ENCODE assay signal across 16 cellular contexts in the genomic region with DNA sequence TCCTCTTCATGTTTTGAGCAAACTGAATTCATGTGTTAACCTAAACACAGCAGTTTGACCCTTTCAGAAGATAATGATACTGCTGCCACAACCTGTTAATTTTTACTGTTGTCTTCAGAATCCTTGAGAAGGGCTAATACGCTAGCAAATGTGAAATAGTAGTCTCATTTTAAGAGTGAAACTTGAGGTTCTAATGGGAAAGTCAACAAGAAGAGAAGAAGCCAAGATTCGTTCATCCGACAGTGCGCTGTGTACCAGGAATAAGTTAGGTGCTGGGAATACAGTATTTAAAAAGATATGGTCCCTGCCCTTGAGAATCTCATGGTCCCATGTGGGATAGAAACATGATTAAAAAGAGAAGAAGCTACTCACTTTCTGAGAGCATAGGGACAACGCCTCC.
"Had no signal": no experiment of that assay in that cellular context is flagged by ENCODE, and none has a peak within 500 bp of the region (broad histone marks: within the 10 kb centered on the region; RNA-seq: fewer than 3 reads in every experiment).

No MANE protein-coding gene starts in this region.

- H3K36me3 ChIP-seq: adrenal gland, cardiac muscle cell, right atrium auricular region, transverse colon had no signal

- H3K9me3 Mint-ChIP-seq: activated naive CD4-positive, alpha-beta T cell treated with anti-CD3 and anti-CD28 coated beads, Interleukin-2, amount 50 U/mL, for 24 hours; stimulated activated naive CD8-positive, alpha-beta T cell treated with anti-CD3 and anti-CD28 coated beads, Interleukin-15, Interleukin-2, amounts not matched to agents 100 ng/mL and 50 ng/mL, for 24 hours had no signal

- DNase-seq: activated CD4-positive, alpha-beta T cell treated with anti-CD3 and anti-CD28 coated beads, Interleukin-2, amount 10 ng/mL, durations not matched to agents 7 days and 5 days; activated effector memory CD4-positive, alpha-beta T cell treated with anti-CD3 and anti-CD28 coated beads, Interleukin-2, amount 50 U/mL, for 16 hours; activated T-cell treated with anti-CD3 and anti-CD28 coated beads, Interleukin-2, amount 50 U/mL, for 72 hours; adrenal gland; left lung; mammary epithelial cell; midbrain; occipital lobe; transverse colon had no signal

- H3K4me3 Mint-ChIP-seq: activated CD4-positive, alpha-beta T cell treated with anti-CD3 and anti-CD28 coated beads, Interleukin-2, amount 10 ng/mL, durations not matched to agents 7 days and 5 days; activated naive CD4-positive, alpha-beta T cell treated with anti-CD3 and anti-CD28 coated beads, Interleukin-2, amount 50 U/mL, for 24 hours; activated T-cell treated with anti-CD3 and anti-CD28 coated beads, Interleukin-2, amount 50 U/mL, for 72 hours; stimulated activated naive CD8-positive, alpha-beta T cell treated with anti-CD3 and anti-CD28 coated beads, Interleukin-15, Interleukin-2, amounts not matched to agents 100 ng/mL and 50 ng/mL, for 24 hours; T-helper 1 cell treated with Interleukin-12 subunit alpha and Interleukin-12 subunit beta and Interleukin-4 antibody, amounts not matched to agents 30 μg/mL and 1 μg/mL, for 36 hours had no signal

- H3K27ac ChIP-seq: adrenal gland, cardiac muscle cell, left lung, right atrium auricular region, transverse colon had no signal

- H3K27me3 Mint-ChIP-seq: progenitor cell of endocrine pancreas had no signal

- H3K4me1 Mint-ChIP-seq: activated naive CD4-positive, alpha-beta T cell treated with anti-CD3 and anti-CD28 coated beads, Interleukin-2, amount 50 U/mL, for 24 hours had no signal

- ATAC-seq: activated CD4-positive, CD25-positive, alpha-beta regulatory T cell treated with anti-CD3 and anti-CD28 coated beads, Interleukin-2, amount 50 U/mL, for 24 hours; activated T-cell treated with anti-CD3 and anti-CD28 coated beads, Interleukin-2, amount 50 U/mL, for 72 hours; left lung had no signal

- H3K9me3 ChIP-seq: adrenal gland, left lung, right atrium auricular region, transverse colon had no signal

- H3K27ac Mint-ChIP-seq: activated CD4-positive, alpha-beta T cell treated with anti-CD3 and anti-CD28 coated beads, Interleukin-2, amount 10 ng/mL, durations not matched to agents 7 days and 5 days; activated naive CD4-positive, alpha-beta T cell treated with anti-CD3 and anti-CD28 coated beads, Interleukin-2, amount 50 U/mL, for 24 hours; activated T-cell treated with anti-CD3 and anti-CD28 coated beads, Interleukin-2, amount 50 U/mL, for 72 hours; progenitor cell of endocrine pancreas; stimulated activated naive CD8-positive, alpha-beta T cell treated with anti-CD3 and anti-CD28 coated beads, Interleukin-15, Interleukin-2, amounts not matched to agents 100 ng/mL and 50 ng/mL, for 24 hours; T-helper 1 cell treated with Interleukin-12 subunit alpha and Interleukin-12 subunit beta and Interleukin-4 antibody, amounts not matched to agents 30 μg/mL and 1 μg/mL, for 36 hours had no signal

- H3K4me3 ChIP-seq: adrenal gland, cardiac muscle cell, left lung, right atrium auricular region, transverse colon had no signal

- H3K27me3 ChIP-seq: adrenal gland, cardiac muscle cell, left lung, right atrium auricular region, transverse colon had no signal

- H3K36me3 Mint-ChIP-seq: activated naive CD4-positive, alpha-beta T cell treated with anti-CD3 and anti-CD28 coated beads, Interleukin-2, amount 50 U/mL, for 24 hours had no signal
